Comparison of ENCODE assay signal across 1 cellular context in genomic region chr13:36696410-36696809, GRCh38.
TF ChIP-seq lines count a peak whose summit lies in the region.

No MANE protein-coding gene starts in this region.

TF ChIP-seq in SK-N-SH, 30 proteins besides CTCF, POLR2A, EP300 and RAD21 (continued from another document):
- TF ChIP-seq CHD2 (IDR thresholded peaks at IDR 0.05; ENCODE audit: low read length, partially characterized antibody), result no peak
- no peak for TF ChIP-seq NFIC (IDR thresholded peaks at IDR 0.05; ENCODE audit: borderline replicate concordance)
TF ChIP-seq in SK-N-SH: peak in this region for 0.
